In the genomic region with DNA sequence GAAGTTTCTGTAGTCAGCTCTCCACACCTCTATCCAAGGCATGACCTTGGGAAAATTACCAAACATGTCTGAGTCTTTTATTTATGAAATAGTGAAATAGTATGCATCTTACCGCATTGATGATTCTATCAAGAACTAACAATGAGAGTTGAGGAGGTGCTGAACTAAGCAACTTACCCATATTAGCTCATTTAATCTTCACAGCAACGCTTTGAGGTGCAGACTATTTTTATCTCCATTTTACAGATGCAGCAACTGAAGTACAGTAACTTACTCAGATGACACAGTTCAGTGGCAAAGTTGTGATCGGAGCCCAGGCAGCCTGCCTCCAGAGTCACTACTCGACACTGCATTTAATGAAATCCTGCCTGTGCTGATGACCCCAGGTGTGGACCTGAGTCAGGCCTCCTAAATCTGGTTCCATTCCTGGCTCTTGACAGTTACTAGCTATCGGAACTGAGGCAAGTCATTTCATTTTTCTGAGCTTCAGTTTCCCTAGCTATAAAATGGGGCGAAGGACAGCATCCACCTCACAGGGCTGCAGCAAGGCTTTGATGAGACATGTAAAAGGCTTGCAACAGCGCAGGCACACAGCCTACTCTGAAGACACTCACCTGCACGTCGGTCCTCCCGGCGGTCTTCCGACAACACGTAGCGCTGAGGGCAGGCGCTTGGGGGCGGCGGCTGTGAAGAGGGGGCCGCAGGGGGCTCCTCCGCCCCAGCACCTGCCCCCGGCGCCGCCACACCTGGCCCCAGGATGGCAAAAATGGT, we compare ENCODE assay signal across 10 cellular contexts. TPM values are rescaled to one million over a fixed set of nuclear protein-coding genes. Genes with fewer than 3 reads are reported as not detected.
DNase-seq lines count a peak whose midpoint lies in the region; ATAC-seq, FAIRE-seq and TF ChIP-seq lines count a peak whose summit lies in the region.
"Had no signal": no experiment of that assay in that cellular context is flagged by ENCODE, and none has a peak within 500 bp of the region (broad histone marks: within the 10 kb centered on the region; RNA-seq: fewer than 3 reads in every experiment).

No MANE protein-coding gene starts in this region.

- H3K27ac ChIP-seq in CD8-positive, alpha-beta memory T cell (ENCODE audit: low read depth, low read length), result no peak overlapping the region
- no peak overlapping the region for H3K27ac ChIP-seq in H1 (ENCODE audit: low read depth, low read length)
- peak overlapping the region; percentile 47 for H3K27ac ChIP-seq in neutrophil

- H3K23ac ChIP-seq in H1 (ENCODE audit: insufficient read length), result no peak overlapping the region

- H4K20me1 ChIP-seq in H1 (replicated peaks in 1 of 2; ENCODE audit: control insufficient read depth in 1 of 2, insufficient read depth in 2 of 2, low read length in 2 of 2), result peaks cover 2 to 10% of the 10 kb centered on the region in 2 experiments

- peaks cover 22% of the 10 kb centered on the region; the same call in 1 of the 2 replicates for H3K23me2 ChIP-seq in H1 (ENCODE audit: low read depth, low read length)

- TF ChIP-seq POLR2A in H1 (IDR thresholded peaks at IDR 0.05; ENCODE audit: control extremely low read depth in 1 of 2, low read depth in 2 of 2, low read length in 2 of 2), result no peak

- no peaks in the 10 kb centered on the region for H3K9me3 ChIP-seq in CD8-positive, alpha-beta memory T cell (ENCODE audit: low read length)
- H3K9me3 ChIP-seq in H1 (ENCODE audit: insufficient read depth in 2 of 2, low read depth in 1 of 2, low read length in 1 of 2) (no peaks in the 10 kb centered on the region), neutrophil (no peaks in the 10 kb centered on the region)

- no peak for TF ChIP-seq RAD21 in H1 (IDR thresholded peaks at IDR 0.05 in 1 of 2, conservative IDR thresholded peaks at IDR 0.05 in 1 of 2; ENCODE audit: low read depth in 2 of 2, low read length in 2 of 2)

- H2BK120ac ChIP-seq in H1 (replicated peaks; ENCODE audit: low read depth, low read length), result no peak overlapping the region

- no peak overlapping the region for H3K14ac ChIP-seq in H1 (ENCODE audit: insufficient read length)

- peak overlapping the region; percentile 89; the same call in 1 of the 2 replicates for H4K8ac ChIP-seq in H1 (ENCODE audit: extremely low read depth, insufficient read depth, low read length)

- H2BK15ac ChIP-seq in H1 (ENCODE audit: low read length), result no peak overlapping the region

- no peak overlapping the region for H4K5ac ChIP-seq in H1 (ENCODE audit: insufficient read length, low read depth, low read length)

- CTCF ChIA-PET in CD8-positive, alpha-beta memory T cell (lab: Charles Lee), result interaction anchor here (1.4 to 4.5 kb wide), 3 partner anchors 11 to 37 kb away, joined by 3 to 20 read pairs (median 14); a partner anchor contains a TSS
- CTCF ChIA-PET in H1 (lab: Charles Lee; ENCODE audit: partially characterized antibody), result interaction anchor here (0.7 to 3.2 kb wide), 5 partner anchors 11 to 106 kb away, joined by 3 to 9 read pairs (median 3); no protein-coding TSS in a partner anchor

- ATAC-seq in HG03196 (IDR thresholded peaks at IDR 0.05; ENCODE audit: unreplicated experiment), result no peak
- no peak for ATAC-seq in GM21360 (IDR thresholded peaks at IDR 0.05; ENCODE audit: unreplicated experiment)
- ATAC-seq in HG03442 (IDR thresholded peaks at IDR 0.05; ENCODE audit: unreplicated experiment), result no peak
- ATAC-seq: stimulated activated naive B cell treated with anti-CD40 and anti-IgM and Interleukin-4, amounts not matched to agents 10 μg/mL and 1 μg/mL and 100 μg/mL, for 72 hours had no signal

- no peak overlapping the region for H3K4me3 ChIP-seq in CD8-positive, alpha-beta memory T cell (ENCODE audit: low read length)
- H3K4me3 ChIP-seq in H1 (ENCODE audit: extremely low read depth in 1 of 4, insufficient read depth in 2 of 4, low read depth in 3 of 4, low read length in 4 of 4) (peak overlapping the region; percentile 58 to 74 (median 66)), neutrophil (ENCODE audit: low read depth in 1 of 2, low read length in 1 of 2) (peak overlapping the region; percentile 84 to 93)

- WGBS in H1 (ENCODE audit: extremely low coverage in 1 of 2, insufficient coverage in 1 of 2, insufficient read length in 1 of 2, insufficient replicate concordance in 2 of 2, low coverage in 1 of 2, low lambda C conversion rate in 2 of 2, missing lambda C conversion rate in 1 of 2), 2 experiments, result 45% methylated on average over 13 of the region's 22 CpGs; no CpG with 5 or more reads in 1 of the 2 experiments

- peak overlapping the region; percentile 83 to 95 for H3K4me2 ChIP-seq in H1 (ENCODE audit: insufficient read depth in 1 of 2, low read depth in 2 of 2, low read length in 2 of 2)

- H3K27me3 ChIP-seq in CD8-positive, alpha-beta memory T cell (ENCODE audit: insufficient read depth, low read length, poor library complexity, severe bottlenecking), result no peaks in the 10 kb centered on the region
- H3K27me3 ChIP-seq in H1 (replicated peaks in 1 of 4; ENCODE audit: control insufficient read depth in 3 of 4, extremely low read depth in 1 of 4, insufficient read depth in 3 of 4, low read length in 3 of 4) (peaks cover 0 to 16% (median 11%) of the 10 kb centered on the region in 4 experiments; a peak in 6 of 7 replicates), neutrophil (peaks cover 25% of the 10 kb centered on the region)

- TF ChIP-seq CTCF in H1 (IDR thresholded peaks at IDR 0.05; ENCODE audit: control extremely low read depth in 1 of 3, insufficient read depth in 1 of 3, low read depth in 1 of 3, low read length in 3 of 3), result no peak
- TF ChIP-seq CTCF in neutrophil (IDR thresholded peaks at IDR 0.05), result no peak

- H2AFZ ChIP-seq in H1 (ENCODE audit: low read length), result no peak overlapping the region

- no peaks in the 10 kb centered on the region for H3K9me3 Mint-ChIP-seq in CD8-positive, alpha-beta memory T cell
- H3K9me3 Mint-ChIP-seq: stimulated activated naive B cell treated with anti-CD40 and anti-IgM and Interleukin-4, amounts not matched to agents 10 μg/mL and 1 μg/mL and 100 μg/mL, for 72 hours had no signal

- no peaks in the 10 kb centered on the region for H3K79me2 ChIP-seq in H1 (ENCODE audit: control insufficient read depth in 1 of 2, insufficient read depth in 2 of 2, low read length in 2 of 2)

- no peak overlapping the region for H4K91ac ChIP-seq in H1 (replicated peaks; ENCODE audit: insufficient read length, low read length)

- no peak overlapping the region for H3K4ac ChIP-seq in H1 (replicated peaks; ENCODE audit: insufficient read length, low read depth, low read length)

- DNase-seq in CD8-positive, alpha-beta memory T cell, result no peak
- peak; percentile 32 for DNase-seq in OCI-M1 (lab: John Stamatoyannopoulos, UW)
- DNase-seq in H1 (ENCODE audit: low read depth in 1 of 2, low spot score in 2 of 2), result no peak
- DNase-seq in NCI-H2081 treated with DMSO at 0.1 percent for 48 hours (lab: John Stamatoyannopoulos, UW), result no peak
- DNase-seq: stimulated activated naive B cell treated with anti-CD40 and anti-IgM and Interleukin-4, amounts not matched to agents 10 μg/mL and 1 μg/mL and 100 μg/mL, for 72 hours had no signal

- peaks cover 0 to 34% (median 0%) of the 10 kb centered on the region in 3 donors for H3K36me3 Mint-ChIP-seq in CD8-positive, alpha-beta memory T cell

- peak overlapping the region in 3 of 8 donors; percentile 23 to 68 (median 43) for H3K27ac Mint-ChIP-seq in CD8-positive, alpha-beta memory T cell
- H3K27ac Mint-ChIP-seq: stimulated activated naive B cell treated with anti-CD40 and anti-IgM and Interleukin-4, amounts not matched to agents 10 μg/mL and 1 μg/mL and 100 μg/mL, for 72 hours had no signal

- H3K4me1 ChIP-seq in CD8-positive, alpha-beta memory T cell (ENCODE audit: insufficient read depth, low read length), result peaks cover 16% of the 10 kb centered on the region
- H3K4me1 ChIP-seq in H1 (replicated peaks in 1 of 4; ENCODE audit: control insufficient read depth in 3 of 4, insufficient read depth in 4 of 4, low read length in 3 of 4) (peaks cover 0 to 2% (median under 1%) of the 10 kb centered on the region in 4 experiments; a peak in 3 of 7 replicates), neutrophil (ENCODE audit: control insufficient read depth in 1 of 2, insufficient read depth in 1 of 2, low read depth in 1 of 2, low read length in 1 of 2) (peaks cover 17 to 20% of the 10 kb centered on the region in 2 experiments)

- no peak overlapping the region for H2BK5ac ChIP-seq in H1 (ENCODE audit: low read depth, low read length)

- peaks cover 3% of the 10 kb centered on the region; the same call in 1 of the 2 replicates for H3K79me1 ChIP-seq in H1 (ENCODE audit: low read depth, low read length)

- POLR2A ChIA-PET in CD8-positive, alpha-beta memory T cell (lab: Charles Lee), result interaction anchor here (3.6 kb wide), 1 partner anchor 14 kb away, joined by 19 read pairs; a partner anchor contains a TSS
- POLR2A ChIA-PET in H1 (lab: Charles Lee; ENCODE audit: partially characterized antibody), result interaction anchor here (0.7 to 3.4 kb wide), 7 partner anchors 9 to 84 kb away, joined by 3 to 21 read pairs (median 5); no protein-coding TSS in a partner anchor

- H3K27me3 Mint-ChIP-seq in CD8-positive, alpha-beta memory T cell, result no peaks in the 10 kb centered on the region

- H3K9ac ChIP-seq in H1 (replicated peaks in 1 of 4; ENCODE audit: extremely low read depth in 1 of 4, low read depth in 3 of 4, low read length in 3 of 4), result peak overlapping the region in 1 of 4 experiments; percentile 2; a peak in 1 of 7 replicates

- H3K4me1 Mint-ChIP-seq in CD8-positive, alpha-beta memory T cell, result peaks cover 17 to 25% (median 19%) of the 10 kb centered on the region in 3 donors

- peak overlapping the region; percentile 46 to 100 (median 60) for H3K4me3 Mint-ChIP-seq in CD8-positive, alpha-beta memory T cell

- H3K18ac ChIP-seq in H1 (ENCODE audit: extremely low read depth, low read length), result no peak overlapping the region

- no peak overlapping the region for H2AK5ac ChIP-seq in H1 (ENCODE audit: low read depth, low read length)

- H3K36me3 ChIP-seq in CD8-positive, alpha-beta memory T cell (ENCODE audit: insufficient read depth, low read length), result no peaks in the 10 kb centered on the region
- H3K36me3 ChIP-seq in H1 (ENCODE audit: control insufficient read depth in 2 of 4, insufficient read depth in 4 of 4, low read length in 3 of 4) (peaks cover 0 to 8% (median 2%) of the 10 kb centered on the region in 4 experiments; a peak in 3 of 8 replicates), neutrophil (peaks cover 24% of the 10 kb centered on the region)

- H2BK20ac ChIP-seq in H1 (ENCODE audit: low read length), result no peak overlapping the region

- FAIRE-seq in H1 (lab: Jason Lieb, UNC), result no peak

- H3K56ac ChIP-seq in H1 (replicated peaks; ENCODE audit: insufficient read length, low read depth, low read length), result no peak overlapping the region

- H2BK12ac ChIP-seq in H1 (ENCODE audit: low read depth, low read length), result no peak overlapping the region

- TF ChIP-seq EP300 in H1 (IDR thresholded peaks at IDR 0.05; ENCODE audit: borderline replicate concordance in 1 of 2, low read depth in 2 of 2, low read length in 2 of 2), result no peak

RNA-seq across cellular contexts. Expression of a gene that starts 1.6 kb away (rescaled TPM):
- 1 to 10 TPM; 4.9 to 5.8 TPM for total RNA-seq in CD8-positive, alpha-beta memory T cell
- polyA plus RNA-seq in CD8-positive, alpha-beta memory T cell, result 0.46 TPM
- 11.1 and 12.6 TPM in 2 replicates for total RNA-seq in H1 (2021; fragmentation: NEBNext Ultra II Directional; extraction: Animal tissue kit (Norgen Biotek cat#: 25700))
- 3.2 and 5.8 TPM in 2 replicates for polyA plus RNA-seq in H1 (2011; rRNA removed)
- polyA plus RNA-seq in H1 (2011; cell fraction: cytosol; rRNA removed), result 2.2 TPM
- polyA plus RNA-seq in H1 (2011; cell fraction: nucleus; rRNA removed), result 6.4 TPM
- 7.3 to 9.2 TPM (median 8.6 TPM) in 4 replicates for polyA plus RNA-seq in H1 (2012, experiment 1 of 2)
- polyA plus RNA-seq in H1 (2012, experiment 2 of 2), result 5.3 TPM
- 10.5 TPM for polyA plus RNA-seq in H1 (2013, experiment 1 of 2)
- 10.1 TPM for polyA plus RNA-seq in H1 (2013, experiment 2 of 2)
- 0.54 and 0.79 TPM in 2 replicates for polyA minus RNA-seq in H1 (2011; rRNA and poly(A)+ RNA removed)
- polyA minus RNA-seq in H1 (2011; cell fraction: cytosol; rRNA and poly(A)+ RNA removed), result 2.7 TPM
- polyA minus RNA-seq in H1 (2011; cell fraction: nucleus; rRNA and poly(A)+ RNA removed), result 1.6 TPM

RNA-seq across cellular contexts. Expression of a gene that starts 13.7 kb away (rescaled TPM):
- total RNA-seq in CD8-positive, alpha-beta memory T cell, result not detected
- polyA plus RNA-seq in CD8-positive, alpha-beta memory T cell, result not detected
- not detected in 2 replicates for total RNA-seq in H1 (2021; fragmentation: NEBNext Ultra II Directional; extraction: Animal tissue kit (Norgen Biotek cat#: 25700))
- polyA plus RNA-seq in H1 (2011; rRNA removed), result 0.20 and 0.24 TPM in 2 replicates
- polyA plus RNA-seq in H1 (2011; cell fraction: cytosol; rRNA removed), result 0.09 TPM
- polyA plus RNA-seq in H1 (2011; cell fraction: nucleus; rRNA removed), result 0.56 TPM
- 0.13 to 0.17 TPM in 2 of 4 replicates, not detected in the others for polyA plus RNA-seq in H1 (2012, experiment 1 of 2)
- not detected for polyA plus RNA-seq in H1 (2012, experiment 2 of 2)
- 0.10 TPM for polyA plus RNA-seq in H1 (2013, experiment 1 of 2)
- polyA plus RNA-seq in H1 (2013, experiment 2 of 2), result 0.06 TPM
- not detected in 2 replicates for polyA minus RNA-seq in H1 (2011; rRNA and poly(A)+ RNA removed)
- not detected for polyA minus RNA-seq in H1 (2011; cell fraction: cytosol; rRNA and poly(A)+ RNA removed)
- polyA minus RNA-seq in H1 (2011; cell fraction: nucleus; rRNA and poly(A)+ RNA removed), result not detected
- total RNA-seq: glomerular endothelial cell had no signal

RNA-seq across cellular contexts. Expression of a gene that starts 14.9 kb away (rescaled TPM):
- total RNA-seq in CD8-positive, alpha-beta memory T cell, result 10 to 100 TPM; 17.9 to 18.6 TPM
- 8.5 TPM for polyA plus RNA-seq in CD8-positive, alpha-beta memory T cell
- total RNA-seq in H1 (2021; fragmentation: NEBNext Ultra II Directional; extraction: Animal tissue kit (Norgen Biotek cat#: 25700)), result 24.4 and 25.3 TPM in 2 replicates
- polyA plus RNA-seq in H1 (2011; rRNA removed), result 12.1 and 22.1 TPM in 2 replicates
- polyA plus RNA-seq in H1 (2011; cell fraction: cytosol; rRNA removed), result 14.9 TPM
- 16.2 TPM for polyA plus RNA-seq in H1 (2011; cell fraction: nucleus; rRNA removed)
- 9.9 to 15.9 TPM (median 13.9 TPM) in 4 replicates for polyA plus RNA-seq in H1 (2012, experiment 1 of 2)
- polyA plus RNA-seq in H1 (2012, experiment 2 of 2), result 14.7 TPM
- polyA plus RNA-seq in H1 (2013, experiment 1 of 2), result 9.6 TPM
- polyA plus RNA-seq in H1 (2013, experiment 2 of 2), result 8.2 TPM
- 4.6 and 5.9 TPM in 2 replicates for polyA minus RNA-seq in H1 (2011; rRNA and poly(A)+ RNA removed)
- polyA minus RNA-seq in H1 (2011; cell fraction: cytosol; rRNA and poly(A)+ RNA removed), result 15.4 TPM
- 19.1 TPM for polyA minus RNA-seq in H1 (2011; cell fraction: nucleus; rRNA and poly(A)+ RNA removed)

RNA-seq across cellular contexts. Expression of a gene that starts 36.7 kb away (rescaled TPM):
- under 1 TPM; 0.59 to 0.62 TPM for total RNA-seq in CD8-positive, alpha-beta memory T cell
- polyA plus RNA-seq in CD8-positive, alpha-beta memory T cell, result not detected
- 20.2 and 21.7 TPM in 2 replicates for total RNA-seq in H1 (2021; fragmentation: NEBNext Ultra II Directional; extraction: Animal tissue kit (Norgen Biotek cat#: 25700))
- polyA plus RNA-seq in H1 (2011; rRNA removed), result 40.1 and 49.1 TPM in 2 replicates
- polyA plus RNA-seq in H1 (2011; cell fraction: cytosol; rRNA removed), result 30.1 TPM
- 21.8 TPM for polyA plus RNA-seq in H1 (2011; cell fraction: nucleus; rRNA removed)
- 15.5 to 25.3 TPM (median 20.3 TPM) in 4 replicates for polyA plus RNA-seq in H1 (2012, experiment 1 of 2)
- polyA plus RNA-seq in H1 (2012, experiment 2 of 2), result 27.4 TPM
- polyA plus RNA-seq in H1 (2013, experiment 1 of 2), result 12.7 TPM
- 12.4 TPM for polyA plus RNA-seq in H1 (2013, experiment 2 of 2)
- 32.3 and 37.8 TPM in 2 replicates for polyA minus RNA-seq in H1 (2011; rRNA and poly(A)+ RNA removed)
- 11.7 TPM for polyA minus RNA-seq in H1 (2011; cell fraction: cytosol; rRNA and poly(A)+ RNA removed)
- polyA minus RNA-seq in H1 (2011; cell fraction: nucleus; rRNA and poly(A)+ RNA removed), result 12.9 TPM
- total RNA-seq: glomerular endothelial cell had no signal

RNA-seq across cellular contexts. Expression of a gene that starts 37.9 kb away (rescaled TPM):
- total RNA-seq in CD8-positive, alpha-beta memory T cell, result 100 to 1,000 TPM; 116 to 119 TPM
- polyA plus RNA-seq in CD8-positive, alpha-beta memory T cell, result 17.5 TPM
- 81.5 and 93.6 TPM in 2 replicates for total RNA-seq in H1 (2021; fragmentation: NEBNext Ultra II Directional; extraction: Animal tissue kit (Norgen Biotek cat#: 25700))
- 99.5 and 142 TPM in 2 replicates for polyA plus RNA-seq in H1 (2011; rRNA removed)
- 82.5 TPM for polyA plus RNA-seq in H1 (2011; cell fraction: cytosol; rRNA removed)
- polyA plus RNA-seq in H1 (2011; cell fraction: nucleus; rRNA removed), result 217 TPM
- polyA plus RNA-seq in H1 (2012, experiment 1 of 2), result 87.2 to 105 TPM (median 88.9 TPM) in 4 replicates
- 66.3 TPM for polyA plus RNA-seq in H1 (2012, experiment 2 of 2)
- polyA plus RNA-seq in H1 (2013, experiment 1 of 2), result 57.3 TPM
- polyA plus RNA-seq in H1 (2013, experiment 2 of 2), result 50.3 TPM
- polyA minus RNA-seq in H1 (2011; rRNA and poly(A)+ RNA removed), result 121 and 131 TPM in 2 replicates
- 65.9 TPM for polyA minus RNA-seq in H1 (2011; cell fraction: cytosol; rRNA and poly(A)+ RNA removed)
- polyA minus RNA-seq in H1 (2011; cell fraction: nucleus; rRNA and poly(A)+ RNA removed), result 67.6 TPM
